In the genomic region with DNA sequence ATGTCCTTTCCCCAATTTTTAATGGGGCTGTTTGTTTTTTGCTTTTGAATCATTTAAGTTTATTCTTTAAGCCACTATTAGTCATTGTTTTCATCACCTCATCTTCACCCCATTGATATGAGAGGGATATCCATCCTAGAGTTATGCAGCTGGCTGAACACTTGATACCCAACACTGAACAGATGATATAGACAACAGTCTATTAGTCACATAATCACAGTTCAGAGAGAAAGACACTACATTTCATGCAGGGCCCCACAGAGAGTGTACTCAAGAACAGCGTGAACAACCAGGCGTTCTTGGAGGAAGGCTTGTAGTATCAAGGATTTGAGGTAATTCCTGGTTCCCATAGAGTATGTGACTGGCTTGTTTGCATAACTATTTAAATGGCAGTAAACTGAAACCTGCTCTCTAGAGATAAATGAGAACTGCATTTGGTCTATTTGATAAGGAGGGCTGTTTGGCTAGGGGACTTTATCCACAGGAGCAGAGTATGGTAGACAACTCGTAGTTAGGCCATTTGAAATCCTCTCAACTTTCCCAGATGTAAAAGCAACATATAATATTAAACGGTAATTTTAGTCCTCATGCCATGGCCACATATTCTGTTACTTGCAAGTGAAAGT, we compare ENCODE assay signal across 17 cellular contexts.
DNase-seq lines count a peak whose midpoint lies in the region; ATAC-seq and TF ChIP-seq lines count a peak whose summit lies in the region.
"Had no signal": no experiment of that assay in that cellular context is flagged by ENCODE, and none has a peak within 500 bp of the region (broad histone marks: within the 10 kb centered on the region; RNA-seq: fewer than 3 reads in every experiment).

No MANE protein-coding gene starts in this region.

- H3K9ac ChIP-seq in Karpas-422 (ENCODE audit: low read length): no peak overlapping the region
- H3K9ac ChIP-seq: parathyroid adenoma had no signal

- peaks cover 5% of the 10 kb centered on the region; the same call in 1 of the 2 replicates for H3K4me1 ChIP-seq in Karpas-422 (ENCODE audit: low read length)
- H3K4me1 ChIP-seq: parathyroid adenoma had no signal

- POLR2A ChIA-PET in RWPE1 (lab: Yijun Ruan, JAX; ENCODE audit: low non-redundant PET): no interaction called here

- H3K27ac ChIP-seq in Karpas-422 (ENCODE audit: low read length) (no peak overlapping the region), RWPE1 (no peak overlapping the region)
- H3K27ac ChIP-seq: parathyroid adenoma had no signal

- H3K27me3 ChIP-seq in Karpas-422 (ENCODE audit: low read length): no peaks in the 10 kb centered on the region

- intact Hi-C loops in posterior vena cava (cut with DNase I): no loop called here

- H4K20me1 ChIP-seq in Karpas-422 (ENCODE audit: insufficient read depth, low read depth, low read length): no peaks in the 10 kb centered on the region

- no peaks in the 10 kb centered on the region for H3K79me2 ChIP-seq in Karpas-422 (ENCODE audit: low read length)
- H3K79me2 ChIP-seq: parathyroid adenoma had no signal

- H3K9me2 ChIP-seq in Karpas-422 (replicated peaks; ENCODE audit: insufficient read depth, low read length): no peaks in the 10 kb centered on the region

- no peak for ATAC-seq in HG02973 (IDR thresholded peaks at IDR 0.05; ENCODE audit: unreplicated experiment)
- ATAC-seq: esophagus mucosa had no signal

- H3K4me2 ChIP-seq in Karpas-422 (ENCODE audit: low read depth, low read length, poor library complexity, severe bottlenecking): no peak overlapping the region
- H3K4me2 ChIP-seq: smooth muscle cell had no signal

- no peaks in the 10 kb centered on the region for H3K36me3 ChIP-seq in Karpas-422 (ENCODE audit: insufficient read depth, low read length)

- TF ChIP-seq CTCF in fibroblast of mammary gland (conservative IDR thresholded peaks at IDR 0.05; ENCODE audit: control insufficient read depth, insufficient read depth, low read depth, low read length) (no peak), RWPE1 (conservative IDR thresholded peaks at IDR 0.05; ENCODE audit: low read depth) (no peak)

- CTCF ChIA-PET in RWPE1 (lab: Yijun Ruan, JAX): no interaction called here

- H3K4me3 ChIP-seq in Karpas-422 (ENCODE audit: low read length): no peak overlapping the region
- no peak overlapping the region for H3K4me3 ChIP-seq in fibroblast of mammary gland (ENCODE audit: control insufficient read depth, low read depth, low read length)
- H3K4me3 ChIP-seq: lung, smooth muscle cell had no signal

- peak; percentile 35 for DNase-seq in DMS53 treated with DMSO at 0.1 percent for 48 hours (lab: John Stamatoyannopoulos, UW; ENCODE audit: unreplicated experiment)
- no peak for DNase-seq in Karpas-422
- DNase-seq in OCI-M1 (lab: John Stamatoyannopoulos, UW): peak; percentile 86
- DNase-seq in fibroblast of mammary gland (ENCODE audit: low read depth): peak; percentile 17
- DNase-seq in RWPE1 (ENCODE audit: low spot score): no peak
- no peak for DNase-seq in stimulated activated CD4-positive, alpha-beta T cell treated with anti-CD3 and anti-CD28 coated beads, Interleukin-2, amount 100 ng/mL, for 24 hours
- no peak for DNase-seq in posterior vena cava (ENCODE audit: low spot score)
- DNase-seq: activated B cell treated with CpG ODN at 0.5 μM for 24 hours; activated CD8-positive, alpha-beta memory T cell treated with anti-CD3 and anti-CD28 coated beads for 24 hours; glutamatergic neuron; naive B cell; NCI-H82 had no signal

- peak overlapping the region; percentile 67; the same call in 1 of the 2 replicates for H2AFZ ChIP-seq in Karpas-422 (ENCODE audit: low read length)
- H2AFZ ChIP-seq: parathyroid adenoma had no signal

- H3K9me3 ChIP-seq in Karpas-422 (ENCODE audit: low read length): peaks cover 17% of the 10 kb centered on the region

Comparison
In these comparisons a context has a peak if more than half of its experiments do, and no peak if none do; other contexts are left out.
1. DNase-seq: peak in DMS53 treated with DMSO at 0.1 percent for 48 hours (single experiment), OCI-M1 (single experiment) and fibroblast of mammary gland (single experiment); none in Karpas-422 (single experiment), RWPE1 (single experiment), stimulated activated CD4-positive, alpha-beta T cell treated with anti-CD3 and anti-CD28 coated beads, Interleukin-2, amount 100 ng/mL, for 24 hours (0 of 2) and posterior vena cava (single experiment).